ENCODE assay signal across 28 cellular contexts in genomic region chr2:178589337-178589736, GRCh38.
"Had no signal": no experiment of that assay in that cellular context is flagged by ENCODE, and none has a peak within 500 bp of the region (broad histone marks: within the 10 kb centered on the region; RNA-seq: fewer than 3 reads in every experiment).

No MANE protein-coding gene starts in this region.

- H3K9me3 ChIP-seq: colonic mucosa, gastroesophageal sphincter, lower lobe of right lung, thyroid gland, upper lobe of left lung, vagina had no signal

- H3K4me3 ChIP-seq: colonic mucosa, gastroesophageal sphincter, lower lobe of right lung, thyroid gland, upper lobe of left lung, vagina had no signal

- H3K36me3 ChIP-seq: colonic mucosa, thyroid gland had no signal

- H3K4me1 ChIP-seq: colonic mucosa, gastroesophageal sphincter, lower lobe of right lung, parathyroid adenoma, thyroid gland, upper lobe of left lung, vagina had no signal

- DNase-seq: activated B cell treated with CpG ODN at 0.5 μM for 24 hours; activated CD4-positive, alpha-beta T cell treated with anti-CD3 and anti-CD28 coated beads, Interleukin-2, amount 50 U/mL, for 1 hour; activated CD8-positive, alpha-beta T cell treated with anti-CD3 and anti-CD28 coated beads for 36 hours; activated naive CD4-positive, alpha-beta T cell; activated T-cell treated with anti-CD3 and anti-CD28 coated beads, Interleukin-2, amount 50 U/mL, for 4 hours; cerebellar nuclear complex; colonic mucosa; effector CD8-positive, alpha-beta T cell; hippocampal formation; kidney; lower lobe of right lung; mesenchymal stem cell; naive thymus-derived CD8-positive, alpha-beta T cell; nucleus accumbens; small intestine; stimulated activated CD4-positive, alpha-beta T cell treated with anti-CD3 and anti-CD28 coated beads, Interleukin-4, amount 100 ng/mL, for 24 hours; stimulated activated naive CD8-positive, alpha-beta T cell treated with anti-CD3 and anti-CD28 coated beads, Interleukin-15, amount 100 ng/mL, for 72 hours; substantia nigra; T-helper 1 cell; thyroid gland; upper lobe of left lung had no signal

- H3K27me3 ChIP-seq: colonic mucosa, gastroesophageal sphincter, thyroid gland, upper lobe of left lung, vagina had no signal

- ATAC-seq: activated CD8-positive, alpha-beta T cell treated with anti-CD3 and anti-CD28 coated beads for 36 hours; activated naive CD4-positive, alpha-beta T cell treated with anti-CD3 and anti-CD28 coated beads, Interleukin-2, amount 50 U/mL, for 72 hours; activated T-cell treated with anti-CD3 and anti-CD28 coated beads, Interleukin-2, amount 50 U/mL, for 4 hours; gastroesophageal sphincter; left lobe of liver; lower lobe of right lung; naive thymus-derived CD8-positive, alpha-beta T cell; sciatic nerve; stimulated activated memory B cell treated with anti-CD40 and anti-IgM and Interleukin-4, amounts not matched to agents 10 μg/mL and 1 μg/mL and 100 μg/mL, for 72 hours; stimulated activated naive CD8-positive, alpha-beta T cell treated with anti-CD3 and anti-CD28 coated beads, Interleukin-15, amount 100 ng/mL, for 72 hours had no signal

- H3K27ac ChIP-seq: colonic mucosa, gastroesophageal sphincter, lower lobe of right lung, parathyroid adenoma, thyroid gland, upper lobe of left lung, vagina had no signal
